In genomic region chr6:58290177-58290576, GRCh38 we compare ENCODE assay signal across 20 cellular contexts.
DNase-seq lines count a peak whose midpoint lies in the region; TF ChIP-seq lines count a peak whose summit lies in the region.
"Had no signal": no experiment of that assay in that cellular context is flagged by ENCODE, and none has a peak within 500 bp of the region (broad histone marks: within the 10 kb centered on the region; RNA-seq: fewer than 3 reads in every experiment).

No MANE protein-coding gene starts in this region.

- H3K9me3 ChIP-seq in mammary epithelial cell (replicated peaks; ENCODE audit: insufficient read depth, low read length), result no peaks in the 10 kb centered on the region
- no peaks in the 10 kb centered on the region for H3K9me3 ChIP-seq in tibial nerve
- no peaks in the 10 kb centered on the region for H3K9me3 ChIP-seq in esophagus squamous epithelium
- no peaks in the 10 kb centered on the region for H3K9me3 ChIP-seq in effector memory CD4-positive, alpha-beta T cell (ENCODE audit: control insufficient read depth, low read length)
- H3K9me3 ChIP-seq: BE2C had no signal

- DNase-seq in HS-5 (ENCODE audit: low read depth) (peak; percentile 6), M059J (ENCODE audit: low read depth) (peak; percentile 52), mammary epithelial cell (peak; percentile 11), tibial nerve (ENCODE audit: low spot score in 2 of 2) (no peak), globus pallidus (ENCODE audit: low spot score) (no peak), esophagus squamous epithelium (lab: John Stamatoyannopoulos, UW) (no peak)
- DNase-seq in effector memory CD4-positive, alpha-beta T cell, result no peak
- DNase-seq: ACHN; BE2C; C1 segment of cervical spinal cord; CD4-positive, CD25-positive, alpha-beta regulatory T cell; CD8-positive, alpha-beta memory T cell; COR-L47; DMS 273 treated with DMSO at 0.1 percent for 48 hours; DMS53; DND-41; GDM1; GOT3; H7; HFFc6 had no signal

- no peaks in the 10 kb centered on the region for H3K36me3 ChIP-seq in mammary epithelial cell (ENCODE audit: insufficient read depth, low read length)
- no peaks in the 10 kb centered on the region for H3K36me3 ChIP-seq in tibial nerve
- no peaks in the 10 kb centered on the region for H3K36me3 ChIP-seq in esophagus squamous epithelium
- no peaks in the 10 kb centered on the region for H3K36me3 ChIP-seq in effector memory CD4-positive, alpha-beta T cell (ENCODE audit: control insufficient read depth, insufficient read depth, low read length)
- H3K36me3 ChIP-seq: BE2C had no signal

- H3K27me3 ChIP-seq in mammary epithelial cell (ENCODE audit: insufficient read depth, low read length) (no peaks in the 10 kb centered on the region), tibial nerve (no peaks in the 10 kb centered on the region), esophagus squamous epithelium (no peaks in the 10 kb centered on the region)
- H3K27me3 ChIP-seq in effector memory CD4-positive, alpha-beta T cell (replicated peaks; ENCODE audit: control insufficient read depth, insufficient read depth, low read length, poor library complexity, severe bottlenecking), result no peaks in the 10 kb centered on the region
- H3K27me3 ChIP-seq: BE2C had no signal

- H3K4me1 ChIP-seq in mammary epithelial cell (ENCODE audit: insufficient read depth, low read length) (no peaks in the 10 kb centered on the region), tibial nerve (no peaks in the 10 kb centered on the region), esophagus squamous epithelium (no peaks in the 10 kb centered on the region)
- no peaks in the 10 kb centered on the region for H3K4me1 ChIP-seq in effector memory CD4-positive, alpha-beta T cell (ENCODE audit: control insufficient read depth, insufficient read depth, low read length, poor library complexity, severe bottlenecking)
- H3K4me1 ChIP-seq: BE2C had no signal

- H2AFZ ChIP-seq in mammary epithelial cell (ENCODE audit: low read depth, low read length), result no peak overlapping the region

- H3K79me2 ChIP-seq in mammary epithelial cell (ENCODE audit: insufficient read depth, low read length), result no peaks in the 10 kb centered on the region

- no peak overlapping the region for H3K27ac ChIP-seq in mammary epithelial cell (ENCODE audit: insufficient read depth, low read depth, low read length)
- H3K27ac ChIP-seq in tibial nerve, result no peak overlapping the region
- H3K27ac ChIP-seq in esophagus squamous epithelium, result no peak overlapping the region
- H3K27ac ChIP-seq in effector memory CD4-positive, alpha-beta T cell (ENCODE audit: insufficient read depth, low read length, poor library complexity, severe bottlenecking), result no peak overlapping the region

- TF ChIP-seq EP300 in tibial nerve (IDR thresholded peaks at IDR 0.05), result no peak

- no peak overlapping the region for H3K4me2 ChIP-seq in mammary epithelial cell (ENCODE audit: insufficient read depth, low read depth, low read length)

- H4K20me1 ChIP-seq in mammary epithelial cell (ENCODE audit: insufficient read depth, low read length), result no peaks in the 10 kb centered on the region

- H3K9ac ChIP-seq in mammary epithelial cell (ENCODE audit: insufficient read depth, low read length), result no peak overlapping the region

- dilution Hi-C loops in mammary epithelial cell (cut with HindIII; ENCODE audit: low sequenced_read_pairs), result no loop called here

- H3K4me3 ChIP-seq in mammary epithelial cell (replicated peaks in 1 of 3; ENCODE audit: insufficient read depth in 1 of 3, low read depth in 2 of 3, low read length in 3 of 3) (no peak overlapping the region), tibial nerve (no peak overlapping the region), esophagus squamous epithelium (no peak overlapping the region)
- no peak overlapping the region for H3K4me3 ChIP-seq in effector memory CD4-positive, alpha-beta T cell (ENCODE audit: insufficient read depth, low read depth, low read length, poor library complexity, severe bottlenecking)

- in situ Hi-C loops in mammary epithelial cell (cut with MboI; ENCODE audit: low sequenced_read_pairs in 2 of 2), result no loop called here

- TF ChIP-seq CTCF in mammary epithelial cell (conservative IDR thresholded peaks at IDR 0.05 in 1 of 2, IDR thresholded peaks at IDR 0.05 in 1 of 2; ENCODE audit: extremely low read depth in 1 of 2, insufficient read depth in 1 of 2, low read depth in 1 of 2, low read length in 2 of 2), result no peak
- no peak for TF ChIP-seq CTCF in tibial nerve (IDR thresholded peaks at IDR 0.05)
- no peak for TF ChIP-seq CTCF in esophagus squamous epithelium (IDR thresholded peaks at IDR 0.05)

- TF ChIP-seq POLR2A in tibial nerve (IDR thresholded peaks at IDR 0.05) (no peak), esophagus squamous epithelium (IDR thresholded peaks at IDR 0.05) (no peak)

- CTCF ChIA-PET in mammary epithelial cell (lab: Charles Lee; ENCODE audit: low non-redundant PET), result no interaction called here

- no TSS peak for BruUV-seq in mammary epithelial cell (replicated peaks; lab: Mats Ljungman, UMichigan)

- intact Hi-C loops in mammary epithelial cell (cut with micrococcal nuclease), result no loop called here
- intact Hi-C loops in esophagus squamous epithelium (cut with DNase I), result no loop called here

Comparison
In these comparisons a context has a peak if more than half of its experiments do, and no peak if none do; other contexts are left out.
1. DNase-seq: peak in HS-5 (single experiment), M059J (single experiment) and mammary epithelial cell (single experiment); none in tibial nerve (0 of 2), globus pallidus (single experiment), esophagus squamous epithelium (single experiment) and effector memory CD4-positive, alpha-beta T cell (0 of 3).